In the genomic region with DNA sequence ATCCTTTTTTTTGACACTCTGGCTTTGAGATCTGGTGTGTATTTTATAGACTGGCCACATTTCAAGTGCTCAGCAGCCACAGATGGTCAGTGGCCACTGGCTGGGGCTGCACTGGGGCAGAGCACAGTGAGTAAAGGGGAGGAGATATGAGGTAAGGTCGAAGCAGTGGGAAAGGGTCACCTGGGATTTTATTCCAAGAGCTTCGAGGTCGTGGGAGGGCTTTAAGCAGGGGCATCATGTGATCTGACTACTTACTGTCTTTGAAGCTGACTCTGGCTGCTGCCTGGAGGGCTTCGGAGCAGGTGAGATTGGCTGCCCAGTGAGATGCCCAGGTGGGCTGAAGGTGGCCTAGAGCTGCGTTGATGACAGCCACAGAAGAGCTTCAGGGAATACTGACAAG, we compare ENCODE assay signal across 21 cellular contexts. TPM values are rescaled to one million over a fixed set of nuclear protein-coding genes. Genes with fewer than 3 reads are reported as not detected.
A peak's percentile ranks its signal among the peaks of the same experiment; 100 is the strongest.
DNase-seq lines count a peak whose midpoint lies in the region; ATAC-seq and TF ChIP-seq lines count a peak whose summit lies in the region.
"Had no signal": no experiment of that assay in that cellular context is flagged by ENCODE, and none has a peak within 500 bp of the region (broad histone marks: within the 10 kb centered on the region; RNA-seq: fewer than 3 reads in every experiment).

No MANE protein-coding gene starts in this region.

- H3K9me3 Mint-ChIP-seq in neural progenitor cell, result no peaks in the 10 kb centered on the region
- H3K9me3 Mint-ChIP-seq: T-cell had no signal

- peaks cover 74% of the 10 kb centered on the region for H3K4me1 ChIP-seq in Loucy (ENCODE audit: insufficient read depth, low read length, poor library complexity, severe bottlenecking)
- peaks cover 8% of the 10 kb centered on the region for H3K4me1 ChIP-seq in neural progenitor cell

- H3K27ac Mint-ChIP-seq in neural progenitor cell, result peak overlapping the region; percentile 24
- H3K27ac Mint-ChIP-seq: T-cell had no signal

- TF ChIP-seq CTCF in Loucy (conservative IDR thresholded peaks at IDR 0.05; ENCODE audit: low read length), result no peak
- no peak for TF ChIP-seq CTCF in SU-DHL-6 (IDR thresholded peaks at IDR 0.05; ENCODE audit: insufficient read depth, low read length, poor library complexity, severe bottlenecking)
- no peak for TF ChIP-seq CTCF in neural progenitor cell (IDR thresholded peaks at IDR 0.05)

- H3K9me3 ChIP-seq in Loucy (ENCODE audit: insufficient read depth, low read depth, low read length), result no peaks in the 10 kb centered on the region
- no peaks in the 10 kb centered on the region for H3K9me3 ChIP-seq in SU-DHL-6 (ENCODE audit: insufficient read depth, low read length)
- no peaks in the 10 kb centered on the region for H3K9me3 ChIP-seq in neural progenitor cell (ENCODE audit: low read depth)
- H3K9me3 ChIP-seq: Caco-2 had no signal

- H3F3A ChIP-seq in Loucy (ENCODE audit: low read depth) (peaks cover 8% of the 10 kb centered on the region; the same call in 1 of the 2 replicates), SU-DHL-6 (ENCODE audit: insufficient read depth) (peaks cover 19% of the 10 kb centered on the region), neural progenitor cell (ENCODE audit: low read depth) (peaks cover 21% of the 10 kb centered on the region)

- H3K36me3 ChIP-seq in Loucy (ENCODE audit: insufficient read depth, low read length), result no peaks in the 10 kb centered on the region
- H3K36me3 ChIP-seq in SU-DHL-6 (ENCODE audit: low read length), result no peaks in the 10 kb centered on the region
- no peaks in the 10 kb centered on the region for H3K36me3 ChIP-seq in neural progenitor cell

- DNase-seq in NCI-H82 (lab: John Stamatoyannopoulos, UW), result peak; percentile 41
- no peak for DNase-seq in NCI-H82 treated with DMSO at 0.1 percent for 48 hours (lab: John Stamatoyannopoulos, UW; ENCODE audit: unreplicated experiment)
- no peak for DNase-seq in neural progenitor cell (ENCODE audit: low spot score)
- no peak for DNase-seq in stimulated activated naive CD4-positive, alpha-beta T cell (lab: John Stamatoyannopoulos, UW)
- no peak for DNase-seq in activated gamma-delta T cell treated with Interleukin-2 at 50 U/mL for 16 hours
- DNase-seq: 8988T, C1 segment of cervical spinal cord, Caco-2, DMS79, GF-D8, GOT3, NCI-H1048, NCI-H1694 treated with DMSO at 0.1 percent for 48 hours, NCI-H446 treated with DMSO at 0.1 percent for 48 hours, NCI-H748 treated with DMSO at 0.1 percent for 48 hours, RPMI8226, T-cell had no signal

- H3K27me3 ChIP-seq in Loucy (ENCODE audit: insufficient read depth, low read length, poor library complexity, severe bottlenecking) (no peaks in the 10 kb centered on the region), SU-DHL-6 (ENCODE audit: low read length) (no peaks in the 10 kb centered on the region), neural progenitor cell (no peaks in the 10 kb centered on the region)

- no peak for ATAC-seq in HG02571 (IDR thresholded peaks at IDR 0.05; ENCODE audit: unreplicated experiment)
- ATAC-seq: T-cell had no signal

- no peaks in the 10 kb centered on the region for H3K36me3 Mint-ChIP-seq in neural progenitor cell
- H3K36me3 Mint-ChIP-seq: T-cell had no signal

- H3K4me3 ChIP-seq in Loucy (ENCODE audit: low read length, poor library complexity, severe bottlenecking), result no peak overlapping the region
- H3K4me3 ChIP-seq in SU-DHL-6 (ENCODE audit: insufficient read depth, low read length, poor library complexity, severe bottlenecking), result no peak overlapping the region
- H3K4me3 ChIP-seq in neural progenitor cell, result no peak overlapping the region

- H3K27ac ChIP-seq in SU-DHL-6 (ENCODE audit: low read depth, low read length) (0 out of 2 replicates have a peak overlapping the region, but pooled peaks have one; percentile 18), neural progenitor cell (no peak overlapping the region)

- H3K9ac ChIP-seq in Loucy (ENCODE audit: low read depth, low read length, poor library complexity, severe bottlenecking) (peak overlapping the region; percentile 20), SU-DHL-6 (ENCODE audit: low read length) (no peak overlapping the region), neural progenitor cell (no peak overlapping the region)

- H3K9me2 ChIP-seq in Loucy (replicated peaks; ENCODE audit: low read depth, low read length) (no peaks in the 10 kb centered on the region), SU-DHL-6 (replicated peaks; ENCODE audit: insufficient read depth, low read length) (no peaks in the 10 kb centered on the region)

- peaks cover 3% of the 10 kb centered on the region for H3K27me3 Mint-ChIP-seq in neural progenitor cell (ENCODE audit: insufficient read depth, low read depth)
- H3K27me3 Mint-ChIP-seq: T-cell had no signal

- H3K4me3 Mint-ChIP-seq in neural progenitor cell, result no peak overlapping the region
- H3K4me3 Mint-ChIP-seq: T-cell had no signal

- peak overlapping the region; percentile 7 for H3K4me2 ChIP-seq in Loucy (ENCODE audit: low read depth, low read length, poor library complexity, severe bottlenecking)
- H3K4me2 ChIP-seq in SU-DHL-6 (ENCODE audit: low read depth, low read length, poor library complexity, severe bottlenecking), result no peak overlapping the region
- H3K4me2 ChIP-seq in neural progenitor cell, result no peak overlapping the region

- H3K79me2 ChIP-seq in Loucy (ENCODE audit: insufficient read depth, low read length) (peaks cover 44% of the 10 kb centered on the region), SU-DHL-6 (ENCODE audit: insufficient read depth, low read length) (no peaks in the 10 kb centered on the region), neural progenitor cell (ENCODE audit: low read depth) (no peaks in the 10 kb centered on the region)

- no peaks in the 10 kb centered on the region for H4K20me1 ChIP-seq in Loucy (ENCODE audit: insufficient read depth, low read length, poor library complexity, severe bottlenecking)
- no peaks in the 10 kb centered on the region for H4K20me1 ChIP-seq in SU-DHL-6 (ENCODE audit: low read depth, low read length)
- no peaks in the 10 kb centered on the region for H4K20me1 ChIP-seq in neural progenitor cell (ENCODE audit: low read depth)

- H2AFZ ChIP-seq in Loucy (ENCODE audit: low read length) (no peak overlapping the region), SU-DHL-6 (ENCODE audit: low read depth, low read length, severe bottlenecking) (no peak overlapping the region), neural progenitor cell (replicated peaks) (no peak overlapping the region)

- H3K4me1 Mint-ChIP-seq in neural progenitor cell, result peaks cover 11% of the 10 kb centered on the region

RNA-seq across cellular contexts. Expression of gene C20orf203, which starts 6.7 kb away (rescaled TPM):
- total RNA-seq in neural progenitor cell (ENCODE audit: low replicate concordance), result 0.12 and 0.32 TPM in 2 replicates
- total RNA-seq: Caco-2, SK-MEL-5 had no signal
